8 cellular contexts compared by ENCODE assay signal in the genomic region with DNA sequence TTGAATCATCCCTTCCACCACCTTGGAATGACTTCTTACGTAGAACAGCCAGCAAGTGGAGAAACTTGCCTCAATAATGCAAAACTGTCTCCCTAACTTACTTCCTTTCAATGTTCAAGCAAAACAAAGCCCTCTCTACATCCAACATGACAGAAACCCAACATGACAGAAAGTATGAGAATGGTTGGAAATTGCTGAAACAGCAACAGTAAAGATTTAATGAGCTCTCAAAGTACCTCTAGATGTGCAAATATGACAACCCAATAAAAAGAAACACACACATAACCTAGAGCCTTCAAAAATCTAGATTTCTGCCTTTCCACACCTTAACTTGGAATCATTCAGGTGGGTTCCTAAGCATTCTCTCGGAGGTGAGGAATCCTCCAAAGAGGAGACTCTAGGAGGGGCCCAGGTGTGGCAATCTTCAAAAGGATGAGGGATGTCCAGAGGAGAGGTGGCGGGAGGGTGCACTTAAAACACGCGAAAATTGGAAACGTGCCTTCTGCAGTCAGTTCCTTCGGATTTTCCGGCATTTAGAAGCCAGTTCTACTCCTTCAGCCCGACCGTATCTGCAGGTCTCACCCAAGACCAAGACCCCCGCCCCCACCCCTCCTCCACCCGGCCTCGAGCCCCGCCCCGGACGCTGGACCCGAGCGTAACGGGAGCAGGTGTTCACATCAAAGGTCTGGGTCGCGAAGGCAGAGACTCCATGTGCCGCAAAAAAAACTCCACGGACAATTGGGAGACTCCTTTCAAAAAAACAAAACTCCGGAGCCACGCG. TPM values are rescaled to one million over a fixed set of nuclear protein-coding genes. Genes with fewer than 3 reads are reported as not detected.
DNase-seq lines count a peak whose midpoint lies in the region; ATAC-seq and TF ChIP-seq lines count a peak whose summit lies in the region.

No MANE protein-coding gene starts in this region.

- H3K36me3 Mint-ChIP-seq in WTC11, result no peaks in the 10 kb centered on the region
- no peaks in the 10 kb centered on the region for H3K36me3 Mint-ChIP-seq in activated CD4-positive, alpha-beta T cell treated with anti-CD3 and anti-CD28 coated beads, Interleukin-2, amount 10 ng/mL, durations not matched to agents 7 days and 5 days (ENCODE audit: low read depth)

- intact Hi-C loops in upper lobe of right lung (cut with DNase I), result no loop called here

- POLR2A ChIA-PET in WTC11 (lab: Charles Lee), result interaction anchor here (1.0 to 1.6 kb wide), 2 partner anchors 10 to 14 kb away, joined by 3 read pairs; no protein-coding TSS in a partner anchor
- POLR2A ChIA-PET in activated CD4-positive, alpha-beta T cell treated with anti-CD3 and anti-CD28 coated beads, Interleukin-2, amount 10 ng/mL, durations not matched to agents 7 days and 5 days (lab: Charles Lee), result interaction anchor here (0.5 kb wide), 1 partner anchor 200 kb away, joined by 3 read pairs; no protein-coding TSS in a partner anchor

- CTCF ChIA-PET in WTC11 (lab: Charles Lee), result interaction anchor here (0.9 to 1.7 kb wide), 4 partner anchors 28 to 223 kb away, joined by 3 to 7 read pairs (median 4); no protein-coding TSS in a partner anchor
- CTCF ChIA-PET in activated CD4-positive, alpha-beta T cell treated with anti-CD3 and anti-CD28 coated beads, Interleukin-2, amount 10 ng/mL, durations not matched to agents 7 days and 5 days (lab: Charles Lee), result interaction anchor here (1.5 kb wide), 2 partner anchors 47 to 53 kb away, joined by 3 read pairs; no protein-coding TSS in a partner anchor

- H3K4me3 Mint-ChIP-seq in WTC11, result no peak overlapping the region
- H3K4me3 Mint-ChIP-seq in activated CD4-positive, alpha-beta T cell treated with anti-CD3 and anti-CD28 coated beads, Interleukin-2, amount 10 ng/mL, durations not matched to agents 7 days and 5 days, result no peak overlapping the region

- H3K9me3 ChIP-seq in upper lobe of right lung, result no peaks in the 10 kb centered on the region

- TF ChIP-seq CTCF in WTC11 (IDR thresholded peaks at IDR 0.05) (no peak), upper lobe of right lung (IDR thresholded peaks at IDR 0.05) (no peak)

- peak; percentile 58 to 74 for DNase-seq in NCI-H187 (lab: John Stamatoyannopoulos, UW)
- no peak for DNase-seq in NCI-H187 treated with DMSO at 0.1 percent for 48 hours (lab: John Stamatoyannopoulos, UW)
- peak; percentile 57 for DNase-seq in WTC11 (ENCODE audit: low spot score)
- no peak for DNase-seq in upper lobe of right lung
- DNase-seq in HT-29 (ENCODE audit: low spot score), result no peak
- no peak for DNase-seq in activated CD4-positive, alpha-beta T cell treated with anti-CD3 and anti-CD28 coated beads, Interleukin-2, amount 10 ng/mL, durations not matched to agents 7 days and 5 days

- peak overlapping the region; percentile 97 for H3K4me3 ChIP-seq in upper lobe of right lung

- no peaks in the 10 kb centered on the region; the same call in 1 of the 2 replicates for H3K27me3 Mint-ChIP-seq in WTC11 (ENCODE audit: low read depth)
- peaks cover 4% of the 10 kb centered on the region for H3K27me3 Mint-ChIP-seq in activated CD4-positive, alpha-beta T cell treated with anti-CD3 and anti-CD28 coated beads, Interleukin-2, amount 10 ng/mL, durations not matched to agents 7 days and 5 days

- peak overlapping the region; percentile 64 for H3K27ac Mint-ChIP-seq in WTC11
- H3K27ac Mint-ChIP-seq in activated CD4-positive, alpha-beta T cell treated with anti-CD3 and anti-CD28 coated beads, Interleukin-2, amount 10 ng/mL, durations not matched to agents 7 days and 5 days, result no peak overlapping the region

- H3K27me3 ChIP-seq in layer of hippocampus (ENCODE audit: control insufficient read depth, insufficient read depth, low read length), result no peaks in the 10 kb centered on the region
- no peaks in the 10 kb centered on the region for H3K27me3 ChIP-seq in upper lobe of right lung

- peaks cover 25% of the 10 kb centered on the region for H3K4me1 ChIP-seq in upper lobe of right lung

- H3K9me3 Mint-ChIP-seq in WTC11, result no peaks in the 10 kb centered on the region
- H3K9me3 Mint-ChIP-seq in activated CD4-positive, alpha-beta T cell treated with anti-CD3 and anti-CD28 coated beads, Interleukin-2, amount 10 ng/mL, durations not matched to agents 7 days and 5 days, result no peaks in the 10 kb centered on the region

- ATAC-seq in HG03442 (IDR thresholded peaks at IDR 0.05; ENCODE audit: unreplicated experiment) (peak; percentile 0), WTC11 (peak; percentile 13), upper lobe of right lung (peak; percentile 0)

- peak overlapping the region; percentile 93 for H3K27ac ChIP-seq in layer of hippocampus (ENCODE audit: low read depth, low read length)
- H3K27ac ChIP-seq in upper lobe of right lung, result peak overlapping the region; percentile 86

- no peaks in the 10 kb centered on the region for H3K36me3 ChIP-seq in upper lobe of right lung

- H3K4me1 Mint-ChIP-seq in WTC11, result peaks cover 33% of the 10 kb centered on the region
- peaks cover 23% of the 10 kb centered on the region for H3K4me1 Mint-ChIP-seq in activated CD4-positive, alpha-beta T cell treated with anti-CD3 and anti-CD28 coated beads, Interleukin-2, amount 10 ng/mL, durations not matched to agents 7 days and 5 days

TF ChIP-seq in WTC11, 78 proteins besides CTCF, POLR2A, EP300 and RAD21:
- TF ChIP-seq, protein P1, sequence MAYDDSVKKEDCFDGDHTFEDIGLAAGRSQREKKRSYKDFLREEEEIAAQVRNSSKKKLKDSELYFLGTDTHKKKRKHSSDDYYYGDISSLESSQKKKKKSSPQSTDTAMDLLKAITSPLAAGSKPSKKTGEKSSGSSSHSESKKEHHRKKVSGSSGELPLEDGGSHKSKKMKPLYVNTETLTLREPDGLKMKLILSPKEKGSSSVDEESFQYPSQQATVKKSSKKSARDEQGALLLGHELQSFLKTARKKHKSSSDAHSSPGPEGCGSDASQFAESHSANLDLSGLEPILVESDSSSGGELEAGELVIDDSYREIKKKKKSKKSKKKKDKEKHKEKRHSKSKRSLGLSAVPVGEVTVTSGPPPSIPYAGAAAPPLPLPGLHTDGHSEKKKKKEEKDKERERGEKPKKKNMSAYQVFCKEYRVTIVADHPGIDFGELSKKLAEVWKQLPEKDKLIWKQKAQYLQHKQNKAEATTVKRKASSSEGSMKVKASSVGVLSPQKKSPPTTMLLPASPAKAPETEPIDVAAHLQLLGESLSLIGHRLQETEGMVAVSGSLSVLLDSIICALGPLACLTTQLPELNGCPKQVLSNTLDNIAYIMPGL (CRISPR knock-in tag; IDR thresholded peaks at IDR 0.05), result 0 out of 2 replicates have a peak, but pooled peaks have one; percentile 26
- TF ChIP-seq, protein P2, sequence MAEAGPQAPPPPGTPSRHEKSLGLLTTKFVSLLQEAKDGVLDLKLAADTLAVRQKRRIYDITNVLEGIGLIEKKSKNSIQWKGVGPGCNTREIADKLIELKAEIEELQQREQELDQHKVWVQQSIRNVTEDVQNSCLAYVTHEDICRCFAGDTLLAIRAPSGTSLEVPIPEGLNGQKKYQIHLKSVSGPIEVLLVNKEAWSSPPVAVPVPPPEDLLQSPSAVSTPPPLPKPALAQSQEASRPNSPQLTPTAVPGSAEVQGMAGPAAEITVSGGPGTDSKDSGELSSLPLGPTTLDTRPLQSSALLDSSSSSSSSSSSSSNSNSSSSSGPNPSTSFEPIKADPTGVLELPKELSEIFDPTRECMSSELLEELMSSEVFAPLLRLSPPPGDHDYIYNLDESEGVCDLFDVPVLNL (CRISPR knock-in tag; IDR thresholded peaks at IDR 0.05; ENCODE audit: borderline replicate concordance, low read depth), result no peak
TF ChIP-seq in WTC11: peak in this region for 1.

RNA-seq across cellular contexts. Expression of a gene that starts 1.0 kb away (rescaled TPM):
- total RNA-seq in WTC11 (2021) (120 to 137 TPM (median 124 TPM) in 3 replicates), upper lobe of right lung (181 TPM)
- 44.4 and 47.5 TPM in 2 replicates for total RNA-seq in HT-29 (2014; rRNA removed; shearing (Covaris generic))
- 10 to 100 TPM; 61.6 to 65.4 TPM for total RNA-seq in activated CD4-positive, alpha-beta T cell treated with anti-CD3 and anti-CD28 coated beads, Interleukin-2, amount 10 ng/mL, durations not matched to agents 7 days and 5 days

Comparison
In these comparisons a context has a peak if more than half of its experiments do, and no peak if none do; other contexts are left out.
1. DNase-seq: peak in NCI-H187 (2 of 2) and WTC11 (single experiment); none in NCI-H187 treated with DMSO at 0.1 percent for 48 hours (single experiment), upper lobe of right lung (single experiment), HT-29 (single experiment) and activated CD4-positive, alpha-beta T cell treated with anti-CD3 and anti-CD28 coated beads, Interleukin-2, amount 10 ng/mL, durations not matched to agents 7 days and 5 days (single experiment).
2. Peak in every context shown above with its lines, with median percentiles within 50 percentile points of each other: ATAC-seq.